In the genomic region with DNA sequence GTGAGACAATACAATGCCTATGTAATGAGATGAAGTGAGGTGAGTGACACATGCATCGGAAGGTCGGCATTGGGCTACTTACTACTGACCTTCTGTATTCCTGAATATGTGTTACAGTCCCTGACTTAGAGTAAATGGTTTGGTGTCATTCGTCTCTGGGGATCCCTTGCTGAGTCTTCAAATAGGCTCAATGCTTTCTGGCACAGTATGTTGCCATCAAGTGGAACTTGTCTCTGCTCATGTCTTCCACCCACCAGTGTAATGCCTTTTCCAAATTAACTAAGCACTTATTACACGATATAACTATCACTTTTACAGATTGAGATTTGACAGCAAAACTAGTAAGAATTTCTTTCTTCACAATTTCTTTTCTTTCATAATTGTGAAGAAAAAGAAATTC, we compare ENCODE assay signal across 25 cellular contexts. TPM values are rescaled to one million over a fixed set of nuclear protein-coding genes. Genes with fewer than 3 reads are reported as not detected.
A peak's percentile ranks its signal among the peaks of the same experiment; 100 is the strongest.
DNase-seq lines count a peak whose midpoint lies in the region; ATAC-seq, FAIRE-seq and TF ChIP-seq lines count a peak whose summit lies in the region.
"Had no signal": no experiment of that assay in that cellular context is flagged by ENCODE, and none has a peak within 500 bp of the region (broad histone marks: within the 10 kb centered on the region; RNA-seq: fewer than 3 reads in every experiment).

No MANE protein-coding gene starts in this region.

- H3K36me3 ChIP-seq in astrocyte (ENCODE audit: insufficient read depth, low read length), result no peaks in the 10 kb centered on the region
- no peaks in the 10 kb centered on the region for H3K36me3 ChIP-seq in osteoblast (ENCODE audit: insufficient read depth, low read length)
- H3K36me3 ChIP-seq: SJCRH30 had no signal

- ATAC-seq in A549, result peak; percentile 54 to 55; a peak in 5 of 6 replicates
- no peak for ATAC-seq in GM18870 (IDR thresholded peaks at IDR 0.05; ENCODE audit: unreplicated experiment)
- ATAC-seq: GM23338 had no signal

- H3K4me3 ChIP-seq in A549 (no peak overlapping the region), astrocyte (ENCODE audit: insufficient read depth, low read depth, low read length) (no peak overlapping the region), osteoblast (ENCODE audit: insufficient read depth, low read length) (no peak overlapping the region)
- H3K4me3 ChIP-seq: GM23338, SJCRH30 had no signal

- H3K4me2 ChIP-seq in A549 (peak overlapping the region; percentile 60), astrocyte (ENCODE audit: low read length) (no peak overlapping the region), osteoblast (ENCODE audit: insufficient read depth, low read length) (no peak overlapping the region)
- H3K4me2 ChIP-seq: GM23338 had no signal

- CTCF ChIA-PET in A549 (lab: Yijun Ruan, JAX), result no interaction called here

- no peaks in the 10 kb centered on the region for H3K27me3 Mint-ChIP-seq in astrocyte (ENCODE audit: low read depth, unreplicated experiment)
- H3K27me3 Mint-ChIP-seq: CD4-positive, alpha-beta memory T cell had no signal

- DNase-seq in A549 (ENCODE audit: low read depth in 1 of 2, low spot score in 1 of 2) (no peak), HTR-8/SVneo (ENCODE audit: insufficient read length, low spot score) (no peak), astrocyte (ENCODE audit: low read depth) (no peak), osteoblast (ENCODE audit: insufficient read length, low spot score, missing footprints) (no peak), NCI-H748 (lab: John Stamatoyannopoulos, UW; ENCODE audit: unreplicated experiment) (no peak), SHP77 (lab: John Stamatoyannopoulos, UW) (no peak)
- DNase-seq: C1 segment of cervical spinal cord; CD4-positive, alpha-beta memory T cell; COR-L47; DMS53; H9; Kasumi-1; MV-4-11; NCI-H1105; NCI-H1436 treated with DMSO at 0.1 percent for 48 hours; NCI-H187 treated with DMSO at 0.1 percent for 48 hours; NCI-H2171 treated with DMSO at 0.1 percent for 48 hours; NCI-H345; NCI-H524; NCI-H774; SJCRH30 had no signal

- WGBS in A549 (ENCODE audit: missing lambda C conversion rate), result 84% methylated on average over 4 of the region's 4 CpGs

- H3K79me2 ChIP-seq in astrocyte (ENCODE audit: insufficient read depth, low read length) (peaks cover 89% of the 10 kb centered on the region), osteoblast (ENCODE audit: insufficient read depth, low read length) (peaks cover 88% of the 10 kb centered on the region)

- peaks cover 12% of the 10 kb centered on the region for H3K36me3 Mint-ChIP-seq in astrocyte (ENCODE audit: low read depth, unreplicated experiment)

- no peak overlapping the region for H3K9ac ChIP-seq in astrocyte (ENCODE audit: low read length)

- peaks cover 2% of the 10 kb centered on the region for H3K9me3 Mint-ChIP-seq in astrocyte (ENCODE audit: unreplicated experiment)
- H3K9me3 Mint-ChIP-seq: CD4-positive, alpha-beta memory T cell had no signal

- no peak overlapping the region for H3K4me3 Mint-ChIP-seq in astrocyte (ENCODE audit: unreplicated experiment)
- H3K4me3 Mint-ChIP-seq: CD4-positive, alpha-beta memory T cell; GM23338; H9 had no signal

- H2AFZ ChIP-seq in astrocyte (ENCODE audit: low read depth, low read length) (no peak overlapping the region), osteoblast (ENCODE audit: low read length) (no peak overlapping the region)
- H2AFZ ChIP-seq: GM23338 had no signal

- H3K27me3 ChIP-seq in astrocyte (ENCODE audit: insufficient read depth, low read length) (no peaks in the 10 kb centered on the region), osteoblast (ENCODE audit: insufficient read depth, low read length) (no peaks in the 10 kb centered on the region)
- H3K27me3 ChIP-seq: SJCRH30 had no signal

- peaks cover 14% of the 10 kb centered on the region for H3K9me3 ChIP-seq in A549
- H3K9me3 ChIP-seq in astrocyte (ENCODE audit: insufficient read depth, low read depth, low read length), result no peaks in the 10 kb centered on the region
- no peaks in the 10 kb centered on the region for H3K9me3 ChIP-seq in osteoblast (ENCODE audit: low read depth, low read length)
- H3K9me3 ChIP-seq: SJCRH30 had no signal

- peak overlapping the region; percentile 94 for H3K27ac Mint-ChIP-seq in astrocyte (ENCODE audit: unreplicated experiment)
- H3K27ac Mint-ChIP-seq: GM23338, H9 had no signal

- peaks cover 53% of the 10 kb centered on the region for H4K20me1 ChIP-seq in astrocyte (ENCODE audit: insufficient read depth, low read length)
- peaks cover 34% of the 10 kb centered on the region for H4K20me1 ChIP-seq in osteoblast (ENCODE audit: insufficient read depth, low read length)

- FAIRE-seq in A549 (lab: Jason Lieb, UNC), result no peak
- peak; percentile 81 for FAIRE-seq in HTR-8/SVneo (lab: Jason Lieb, UNC)
- FAIRE-seq in astrocyte (lab: Jason Lieb, UNC), result peak; percentile 47
- FAIRE-seq: A204.1, GM18507 had no signal

- H3K4me1 Mint-ChIP-seq in astrocyte (ENCODE audit: low read depth, unreplicated experiment), result peaks cover 11% of the 10 kb centered on the region
- H3K4me1 Mint-ChIP-seq: GM23338, H9 had no signal

- no peak for TF ChIP-seq EP300 in A549 (IDR thresholded peaks at IDR 0.05)

- no peak for TF ChIP-seq RAD21 in A549 (conservative IDR thresholded peaks at IDR 0.05 in 1 of 2, IDR thresholded peaks at IDR 0.05 in 1 of 2)

- H3K27ac ChIP-seq in A549 (peak overlapping the region; percentile 71 to 79), astrocyte (ENCODE audit: low read depth, low read length) (no peak overlapping the region), osteoblast (ENCODE audit: low read depth, low read length) (peak overlapping the region; percentile 21)
- H3K27ac ChIP-seq: SJCRH30 had no signal

- TF ChIP-seq CTCF in A549 (IDR thresholded peaks at IDR 0.05) (no peak), astrocyte (IDR thresholded peaks at IDR 0.05; ENCODE audit: insufficient read depth, low read depth, low read length) (no peak), osteoblast (IDR thresholded peaks at IDR 0.05; ENCODE audit: extremely low read depth, low read depth, low read length) (no peak)

- POLR2A ChIA-PET in A549 (lab: Yijun Ruan, JAX), result no interaction called here

- no peak for TF ChIP-seq POLR2A in A549 (IDR thresholded peaks at IDR 0.05; ENCODE audit: low read length)

- H3K4me1 ChIP-seq in A549 (peaks cover 18% of the 10 kb centered on the region), astrocyte (ENCODE audit: insufficient read depth, low read length) (peaks cover 15% of the 10 kb centered on the region), osteoblast (ENCODE audit: insufficient read depth, low read length) (peaks cover 14% of the 10 kb centered on the region)
- H3K4me1 ChIP-seq: SJCRH30 had no signal

TF ChIP-seq in A549, 52 proteins besides CTCF, POLR2A, EP300 and RAD21:
- TF ChIP-seq, protein P1, sequence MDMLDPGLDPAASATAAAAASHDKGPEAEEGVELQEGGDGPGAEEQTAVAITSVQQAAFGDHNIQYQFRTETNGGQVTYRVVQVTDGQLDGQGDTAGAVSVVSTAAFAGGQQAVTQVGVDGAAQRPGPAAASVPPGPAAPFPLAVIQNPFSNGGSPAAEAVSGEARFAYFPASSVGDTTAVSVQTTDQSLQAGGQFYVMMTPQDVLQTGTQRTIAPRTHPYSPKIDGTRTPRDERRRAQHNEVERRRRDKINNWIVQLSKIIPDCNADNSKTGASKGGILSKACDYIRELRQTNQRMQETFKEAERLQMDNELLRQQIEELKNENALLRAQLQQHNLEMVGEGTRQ (IDR thresholded peaks at IDR 0.05), result no peak
- TF ChIP-seq ZSCAN20 (CRISPR knock-in tag; IDR thresholded peaks at IDR 0.05) (no peak), MAZ (IDR thresholded peaks at IDR 0.05; ENCODE audit: borderline replicate concordance, low read depth, low read length) (no peak)

RNA-seq across cellular contexts. Expression of gene CUL2, which starts 10.9 kb away (rescaled TPM):
- polyA plus RNA-seq in A549 (2011; rRNA removed), result 26.6 and 35.1 TPM in 2 replicates
- 7.7 and 8.2 TPM in 2 replicates for polyA plus RNA-seq in A549 (2012; cell fraction: cytosol; rRNA removed)
- polyA plus RNA-seq in A549 (2012; cell fraction: nucleus; rRNA removed), result 5.8 and 7.7 TPM in 2 replicates
- polyA plus RNA-seq in A549 (2017; fragmentation: RNase III; extraction: RNeasy Plus Mini Kit Qiagen cat#74134 plus additional on column Dnase treatment), result 26.8 to 28.8 TPM (median 27.8 TPM) in 3 replicates
- polyA minus RNA-seq in A549 (2011; rRNA and poly(A)+ RNA removed), result 11.9 and 13.0 TPM in 2 replicates
- total RNA-seq in astrocyte, result 48.0 and 49.2 TPM in 2 replicates
- 29.0 and 32.7 TPM in 2 replicates for total RNA-seq in osteoblast

RNA-seq across cellular contexts. Expression of gene CREM, which starts 47.4 kb away (rescaled TPM):
- polyA plus RNA-seq in A549 (2011; rRNA removed), result 94.5 and 112 TPM in 2 replicates
- 38.7 and 43.8 TPM in 2 replicates for polyA plus RNA-seq in A549 (2012; cell fraction: cytosol; rRNA removed)
- 16.4 and 19.2 TPM in 2 replicates for polyA plus RNA-seq in A549 (2012; cell fraction: nucleus; rRNA removed)
- polyA plus RNA-seq in A549 (2017; fragmentation: RNase III; extraction: RNeasy Plus Mini Kit Qiagen cat#74134 plus additional on column Dnase treatment), result 47.2 to 56.6 TPM (median 53.3 TPM) in 3 replicates
- polyA minus RNA-seq in A549 (2011; rRNA and poly(A)+ RNA removed), result 27.7 and 33.3 TPM in 2 replicates
- 38.3 and 42.7 TPM in 2 replicates for total RNA-seq in astrocyte
- total RNA-seq in osteoblast, result 16.6 and 19.7 TPM in 2 replicates
